17 cellular contexts compared by ENCODE assay signal in genomic region chr3:101171797-101172196, GRCh38.
DNase-seq lines count a peak whose midpoint lies in the region.
"Had no signal": no experiment of that assay in that cellular context is flagged by ENCODE, and none has a peak within 500 bp of the region (broad histone marks: within the 10 kb centered on the region; RNA-seq: fewer than 3 reads in every experiment).

No MANE protein-coding gene starts in this region.

- DNase-seq in activated CD4-positive, alpha-beta memory T cell treated with anti-CD3 and anti-CD28 coated beads for 36 hours: peak; percentile 31
- DNase-seq in activated CD4-positive, alpha-beta memory T cell treated with anti-CD3 and anti-CD28 coated beads, Interleukin-2, amount 10 ng/mL, durations not matched to agents 7 days and 5 days: no peak
- peak; percentile 65 for DNase-seq in T-helper 2 cell treated with Interferon-gamma antibody and Interleukin-4, amounts not matched to agents 5 μg/mL and 100 μg/mL, for 36 hours (ENCODE audit: low spot score)
- DNase-seq in left kidney (ENCODE audit: low read depth, low spot score) (peak; percentile 14), midbrain (lab: John Stamatoyannopoulos, UW) (no peak), NCI-H1930 (lab: John Stamatoyannopoulos, UW) (no peak), RKO (ENCODE audit: low spot score) (no peak)
- DNase-seq: DND-41, GM23248, HCEC 1CT, NCI-H1105, NCI-H1694 treated with DMSO at 0.1 percent for 48 hours, NCI-H446, PC-3 had no signal

- no peaks in the 10 kb centered on the region for H3K36me3 Mint-ChIP-seq in activated CD4-positive, alpha-beta memory T cell treated with anti-CD3 and anti-CD28 coated beads for 36 hours
- no peaks in the 10 kb centered on the region for H3K36me3 Mint-ChIP-seq in activated CD4-positive, alpha-beta memory T cell treated with anti-CD3 and anti-CD28 coated beads, Interleukin-2, amount 10 ng/mL, durations not matched to agents 7 days and 5 days (ENCODE audit: low read depth)
- peaks cover 3% of the 10 kb centered on the region for H3K36me3 Mint-ChIP-seq in T-helper 2 cell treated with Interferon-gamma antibody and Interleukin-4, amounts not matched to agents 5 μg/mL and 100 μg/mL, for 36 hours (ENCODE audit: low read depth)

- H3K9ac ChIP-seq in BLaER1: no peak overlapping the region
- H3K9ac ChIP-seq: GM23248 had no signal

- H3K9me3 Mint-ChIP-seq in activated CD4-positive, alpha-beta memory T cell treated with anti-CD3 and anti-CD28 coated beads for 36 hours: peaks cover 2% of the 10 kb centered on the region
- H3K9me3 Mint-ChIP-seq in activated CD4-positive, alpha-beta memory T cell treated with anti-CD3 and anti-CD28 coated beads, Interleukin-2, amount 10 ng/mL, durations not matched to agents 7 days and 5 days: no peaks in the 10 kb centered on the region
- peaks cover 4% of the 10 kb centered on the region for H3K9me3 Mint-ChIP-seq in T-helper 2 cell treated with Interferon-gamma antibody and Interleukin-4, amounts not matched to agents 5 μg/mL and 100 μg/mL, for 36 hours

- intact Hi-C loops in activated CD4-positive, alpha-beta memory T cell treated with anti-CD3 and anti-CD28 coated beads for 36 hours (cut with micrococcal nuclease): loop anchor here (1.0 to 5.0 kb wide), 3 partner anchors 71 to 473 kb away; no protein-coding TSS in a partner anchor

- H3K9me3 ChIP-seq in BLaER1: 0 out of 2 replicates have a peak, but pooled peaks cover 5% of the 10 kb centered on the region

- no peak overlapping the region for H3K4me3 ChIP-seq in BLaER1
- H3K4me3 ChIP-seq: GM23248 had no signal

- peak overlapping the region; percentile 55 for H3K4me2 ChIP-seq in BLaER1

- peaks cover 15% of the 10 kb centered on the region for H3K4me1 Mint-ChIP-seq in activated CD4-positive, alpha-beta memory T cell treated with anti-CD3 and anti-CD28 coated beads for 36 hours (ENCODE audit: low read depth)
- H3K4me1 Mint-ChIP-seq in activated CD4-positive, alpha-beta memory T cell treated with anti-CD3 and anti-CD28 coated beads, Interleukin-2, amount 10 ng/mL, durations not matched to agents 7 days and 5 days: peaks cover 8% of the 10 kb centered on the region
- peaks cover 17% of the 10 kb centered on the region for H3K4me1 Mint-ChIP-seq in T-helper 2 cell treated with Interferon-gamma antibody and Interleukin-4, amounts not matched to agents 5 μg/mL and 100 μg/mL, for 36 hours (ENCODE audit: low read depth)

- H3K27me3 ChIP-seq in BLaER1: no peaks in the 10 kb centered on the region

- H3K27ac ChIP-seq in BLaER1: no peak overlapping the region
- H3K27ac ChIP-seq: C4-2B, GM23248, HL-60 had no signal

- H3K27ac Mint-ChIP-seq in activated CD4-positive, alpha-beta memory T cell treated with anti-CD3 and anti-CD28 coated beads for 36 hours: peak overlapping the region; percentile 21
- no peak overlapping the region for H3K27ac Mint-ChIP-seq in activated CD4-positive, alpha-beta memory T cell treated with anti-CD3 and anti-CD28 coated beads, Interleukin-2, amount 10 ng/mL, durations not matched to agents 7 days and 5 days
- no peak overlapping the region for H3K27ac Mint-ChIP-seq in T-helper 2 cell treated with Interferon-gamma antibody and Interleukin-4, amounts not matched to agents 5 μg/mL and 100 μg/mL, for 36 hours

- CTCF ChIA-PET in activated CD4-positive, alpha-beta memory T cell treated with anti-CD3 and anti-CD28 coated beads for 36 hours (lab: Charles Lee): no interaction called here
- CTCF ChIA-PET in activated CD4-positive, alpha-beta memory T cell treated with anti-CD3 and anti-CD28 coated beads, Interleukin-2, amount 10 ng/mL, durations not matched to agents 7 days and 5 days (lab: Charles Lee): no interaction called here

- H3K4me3 Mint-ChIP-seq in activated CD4-positive, alpha-beta memory T cell treated with anti-CD3 and anti-CD28 coated beads for 36 hours: no peak overlapping the region
- no peak overlapping the region for H3K4me3 Mint-ChIP-seq in activated CD4-positive, alpha-beta memory T cell treated with anti-CD3 and anti-CD28 coated beads, Interleukin-2, amount 10 ng/mL, durations not matched to agents 7 days and 5 days
- H3K4me3 Mint-ChIP-seq in T-helper 2 cell treated with Interferon-gamma antibody and Interleukin-4, amounts not matched to agents 5 μg/mL and 100 μg/mL, for 36 hours: no peak overlapping the region

- H3K27me3 Mint-ChIP-seq in activated CD4-positive, alpha-beta memory T cell treated with anti-CD3 and anti-CD28 coated beads for 36 hours: peaks cover 4% of the 10 kb centered on the region
- no peaks in the 10 kb centered on the region for H3K27me3 Mint-ChIP-seq in activated CD4-positive, alpha-beta memory T cell treated with anti-CD3 and anti-CD28 coated beads, Interleukin-2, amount 10 ng/mL, durations not matched to agents 7 days and 5 days
- H3K27me3 Mint-ChIP-seq in T-helper 2 cell treated with Interferon-gamma antibody and Interleukin-4, amounts not matched to agents 5 μg/mL and 100 μg/mL, for 36 hours (ENCODE audit: low read depth): no peaks in the 10 kb centered on the region

- H3K4me1 ChIP-seq in BLaER1: peaks cover 20% of the 10 kb centered on the region

- no peaks in the 10 kb centered on the region for H4K20me1 ChIP-seq in BLaER1

- POLR2A ChIA-PET in activated CD4-positive, alpha-beta memory T cell treated with anti-CD3 and anti-CD28 coated beads for 36 hours (lab: Charles Lee): no interaction called here
- POLR2A ChIA-PET in activated CD4-positive, alpha-beta memory T cell treated with anti-CD3 and anti-CD28 coated beads, Interleukin-2, amount 10 ng/mL, durations not matched to agents 7 days and 5 days (lab: Charles Lee): no interaction called here

- H3K36me3 ChIP-seq in BLaER1: no peaks in the 10 kb centered on the region

Comparison
In these comparisons a context has a peak if more than half of its experiments do, and no peak if none do; other contexts are left out.
1. DNase-seq: peak in activated CD4-positive, alpha-beta memory T cell treated with anti-CD3 and anti-CD28 coated beads for 36 hours (single experiment), T-helper 2 cell treated with Interferon-gamma antibody and Interleukin-4, amounts not matched to agents 5 μg/mL and 100 μg/mL, for 36 hours (single experiment) and left kidney (single experiment); none in activated CD4-positive, alpha-beta memory T cell treated with anti-CD3 and anti-CD28 coated beads, Interleukin-2, amount 10 ng/mL, durations not matched to agents 7 days and 5 days (single experiment), midbrain (single experiment), NCI-H1930 (0 of 2) and RKO (single experiment).